22 cellular contexts compared by ENCODE assay signal in the genomic region with DNA sequence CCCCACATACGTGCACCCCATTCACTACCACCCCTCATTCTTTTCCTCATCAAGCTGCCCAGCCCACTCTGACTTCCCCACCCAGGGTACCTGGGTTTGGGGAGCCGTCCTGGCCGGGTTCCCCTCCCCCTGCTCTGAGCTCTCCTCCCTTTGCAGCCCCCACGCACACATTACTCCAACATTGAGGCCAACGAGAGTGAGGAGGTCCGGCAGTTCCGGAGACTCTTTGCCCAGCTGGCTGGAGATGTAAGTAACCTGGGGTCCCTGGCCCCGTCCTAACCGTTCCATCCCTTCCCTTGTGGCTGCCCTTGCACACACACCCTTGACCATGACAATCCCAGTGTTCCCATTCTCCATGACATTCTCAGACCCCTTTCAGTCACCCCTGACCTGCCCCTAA. TPM values are rescaled to one million over a fixed set of nuclear protein-coding genes. Genes with fewer than 3 reads are reported as not detected.
DNase-seq lines count a peak whose midpoint lies in the region; ATAC-seq and TF ChIP-seq lines count a peak whose summit lies in the region.
"Had no signal": no experiment of that assay in that cellular context is flagged by ENCODE, and none has a peak within 500 bp of the region (broad histone marks: within the 10 kb centered on the region; RNA-seq: fewer than 3 reads in every experiment).

No MANE protein-coding gene starts in this region.

- DNase-seq in activated naive CD4-positive, alpha-beta T cell treated with anti-CD3 and anti-CD28 coated beads, Interleukin-2, amount 10 ng/mL, durations not matched to agents 7 days and 5 days = no peak
- no peak for DNase-seq in activated naive CD4-positive, alpha-beta T cell treated with anti-CD3 and anti-CD28 coated beads, Interleukin-2, amount 50 U/mL, for 16 hours
- DNase-seq in endothelial cell (ENCODE audit: low spot score) (no peak), T1000 (lab: John Stamatoyannopoulos, UW) (no peak), right atrium auricular region (ENCODE audit: low spot score) (no peak)
- DNase-seq in stimulated activated naive B cell treated with anti-CD40 and anti-IgM and Interleukin-4, amounts not matched to agents 10 μg/mL and 1 μg/mL and 100 μg/mL, for 72 hours = no peak
- no peak for DNase-seq in effector memory CD4-positive, alpha-beta T cell
- DNase-seq: activated T-cell treated with anti-CD3 and anti-CD28 coated beads, Interleukin-2, amount 50 U/mL, for 48 hours; C1 segment of cervical spinal cord; cortex of kidney; DMS53; GF-D8; heart right ventricle; NCI-H1436 treated with DMSO at 0.1 percent for 48 hours; NCI-H2171 treated with DMSO at 0.1 percent for 48 hours; NCI-H69; stimulated activated CD8-positive, alpha-beta memory T cell treated with anti-CD3 and anti-CD28 coated beads, Interleukin-4, amount 100 ng/mL, for 48 hours; SW 1271; testis had no signal

- peak overlapping the region; percentile 27 for H3K4me3 Mint-ChIP-seq in activated naive CD4-positive, alpha-beta T cell treated with anti-CD3 and anti-CD28 coated beads, Interleukin-2, amount 10 ng/mL, durations not matched to agents 7 days and 5 days
- peak overlapping the region; percentile 82 for H3K4me3 Mint-ChIP-seq in endothelial cell (ENCODE audit: unreplicated experiment)
- H3K4me3 Mint-ChIP-seq in stimulated activated naive B cell treated with anti-CD40 and anti-IgM and Interleukin-4, amounts not matched to agents 10 μg/mL and 1 μg/mL and 100 μg/mL, for 72 hours = peak overlapping the region; percentile 15 to 43

- peaks cover 0 to 19% of the 10 kb centered on the region in 2 donors for H3K4me1 ChIP-seq in right atrium auricular region
- H3K4me1 ChIP-seq in effector memory CD4-positive, alpha-beta T cell (ENCODE audit: control insufficient read depth, insufficient read depth, low read length, poor library complexity, severe bottlenecking) = peaks cover 5% of the 10 kb centered on the region

- no peaks in the 10 kb centered on the region for H3K27me3 Mint-ChIP-seq in activated naive CD4-positive, alpha-beta T cell treated with anti-CD3 and anti-CD28 coated beads, Interleukin-2, amount 10 ng/mL, durations not matched to agents 7 days and 5 days
- peaks cover 14% of the 10 kb centered on the region for H3K27me3 Mint-ChIP-seq in endothelial cell (ENCODE audit: unreplicated experiment)
- no peaks in the 10 kb centered on the region for H3K27me3 Mint-ChIP-seq in stimulated activated naive B cell treated with anti-CD40 and anti-IgM and Interleukin-4, amounts not matched to agents 10 μg/mL and 1 μg/mL and 100 μg/mL, for 72 hours

- no peaks in the 10 kb centered on the region for H3K27me3 ChIP-seq in right atrium auricular region
- no peaks in the 10 kb centered on the region for H3K27me3 ChIP-seq in effector memory CD4-positive, alpha-beta T cell (replicated peaks; ENCODE audit: control insufficient read depth, insufficient read depth, low read length, poor library complexity, severe bottlenecking)
- H3K27me3 ChIP-seq: heart right ventricle, testis had no signal

- peaks cover 3% of the 10 kb centered on the region for H3K9me3 Mint-ChIP-seq in activated naive CD4-positive, alpha-beta T cell treated with anti-CD3 and anti-CD28 coated beads, Interleukin-2, amount 10 ng/mL, durations not matched to agents 7 days and 5 days
- no peaks in the 10 kb centered on the region for H3K9me3 Mint-ChIP-seq in endothelial cell (ENCODE audit: unreplicated experiment)
- peaks cover 5% of the 10 kb centered on the region in 2 donors for H3K9me3 Mint-ChIP-seq in stimulated activated naive B cell treated with anti-CD40 and anti-IgM and Interleukin-4, amounts not matched to agents 10 μg/mL and 1 μg/mL and 100 μg/mL, for 72 hours

- H3K27ac Mint-ChIP-seq in activated naive CD4-positive, alpha-beta T cell treated with anti-CD3 and anti-CD28 coated beads, Interleukin-2, amount 10 ng/mL, durations not matched to agents 7 days and 5 days = no peak overlapping the region
- no peak overlapping the region for H3K27ac Mint-ChIP-seq in endothelial cell (ENCODE audit: unreplicated experiment)
- peak overlapping the region; percentile 42 for H3K27ac Mint-ChIP-seq in stimulated activated naive B cell treated with anti-CD40 and anti-IgM and Interleukin-4, amounts not matched to agents 10 μg/mL and 1 μg/mL and 100 μg/mL, for 72 hours

- peaks cover 53% of the 10 kb centered on the region for H3K36me3 ChIP-seq in right atrium auricular region
- peaks cover 38% of the 10 kb centered on the region for H3K36me3 ChIP-seq in effector memory CD4-positive, alpha-beta T cell (ENCODE audit: control insufficient read depth, insufficient read depth, low read length)

- H3K4me1 Mint-ChIP-seq in activated naive CD4-positive, alpha-beta T cell treated with anti-CD3 and anti-CD28 coated beads, Interleukin-2, amount 10 ng/mL, durations not matched to agents 7 days and 5 days = peaks cover 30% of the 10 kb centered on the region
- peaks cover 16% of the 10 kb centered on the region for H3K4me1 Mint-ChIP-seq in endothelial cell (ENCODE audit: unreplicated experiment)
- peaks cover 20 to 26% of the 10 kb centered on the region in 2 donors for H3K4me1 Mint-ChIP-seq in stimulated activated naive B cell treated with anti-CD40 and anti-IgM and Interleukin-4, amounts not matched to agents 10 μg/mL and 1 μg/mL and 100 μg/mL, for 72 hours

- H3K4me3 ChIP-seq in right atrium auricular region = no peak overlapping the region
- H3K4me3 ChIP-seq in effector memory CD4-positive, alpha-beta T cell (ENCODE audit: insufficient read depth, low read depth, low read length, poor library complexity, severe bottlenecking) = no peak overlapping the region

- CTCF ChIA-PET in activated naive CD4-positive, alpha-beta T cell treated with anti-CD3 and anti-CD28 coated beads, Interleukin-2, amount 10 ng/mL, durations not matched to agents 7 days and 5 days (lab: Charles Lee) = no interaction called here

- no peaks in the 10 kb centered on the region for H3K9me3 ChIP-seq in right atrium auricular region
- no peaks in the 10 kb centered on the region for H3K9me3 ChIP-seq in effector memory CD4-positive, alpha-beta T cell (ENCODE audit: control insufficient read depth, low read length)
- H3K9me3 ChIP-seq: heart right ventricle, left ventricle myocardium inferior, testis had no signal

- no peak for ATAC-seq in stimulated activated naive B cell treated with anti-CD40 and anti-IgM and Interleukin-4, amounts not matched to agents 10 μg/mL and 1 μg/mL and 100 μg/mL, for 72 hours (replicated peaks)
- ATAC-seq: heart right ventricle had no signal

- peaks cover 40% of the 10 kb centered on the region for H3K36me3 Mint-ChIP-seq in activated naive CD4-positive, alpha-beta T cell treated with anti-CD3 and anti-CD28 coated beads, Interleukin-2, amount 10 ng/mL, durations not matched to agents 7 days and 5 days
- H3K36me3 Mint-ChIP-seq in endothelial cell (ENCODE audit: low read depth, unreplicated experiment) = peaks cover 46% of the 10 kb centered on the region
- peaks cover 42 to 57% of the 10 kb centered on the region in 2 donors for H3K36me3 Mint-ChIP-seq in stimulated activated naive B cell treated with anti-CD40 and anti-IgM and Interleukin-4, amounts not matched to agents 10 μg/mL and 1 μg/mL and 100 μg/mL, for 72 hours

- H3K27ac ChIP-seq in VCaP (peak overlapping the region; percentile 99; the same call in 1 of the 2 replicates), right atrium auricular region (no peak overlapping the region)
- no peak overlapping the region for H3K27ac ChIP-seq in effector memory CD4-positive, alpha-beta T cell (ENCODE audit: insufficient read depth, low read length, poor library complexity, severe bottlenecking)

- TF ChIP-seq CTCF in VCaP (conservative IDR thresholded peaks at IDR 0.05) (no peak), endothelial cell (IDR thresholded peaks at IDR 0.05; ENCODE audit: unreplicated experiment) (no peak), right atrium auricular region (IDR thresholded peaks at IDR 0.05) (no peak)

RNA-seq across cellular contexts. Expression of gene CAPNS1, which starts 2.6 kb away (rescaled TPM):
- total RNA-seq in endothelial cell (ENCODE audit: unreplicated experiment) (901 TPM), right atrium auricular region (100 to 1,000 TPM; 222 to 238 TPM)

RNA-seq across cellular contexts. Expression of gene COX7A1, which starts 9.8 kb away (rescaled TPM):
- total RNA-seq in endothelial cell (ENCODE audit: unreplicated experiment) = 5.2 TPM
- 100 to 1,000 TPM; 136 to 347 TPM for total RNA-seq in right atrium auricular region

RNA-seq across cellular contexts. Expression of gene TBCB, which starts 27.2 kb away (rescaled TPM):
- 206 TPM for total RNA-seq in endothelial cell (ENCODE audit: unreplicated experiment)
- total RNA-seq in right atrium auricular region = 100 to 1,000 TPM; 107 to 110 TPM

RNA-seq across cellular contexts. Expression of gene POLR2I, which starts 27.8 kb away (rescaled TPM):
- total RNA-seq in endothelial cell (ENCODE audit: unreplicated experiment) (66.4 TPM), right atrium auricular region (100 to 1,000 TPM in 1 of 2 donors, 10 to 100 TPM in 1; 76.9 to 121 TPM)

RNA-seq across cellular contexts. Expression of gene OVOL3, which starts 31.6 kb away (rescaled TPM):
- not detected for total RNA-seq in endothelial cell (ENCODE audit: unreplicated experiment)
- not detected for total RNA-seq in right atrium auricular region
- total RNA-seq: bronchial epithelial cell, heart right ventricle, left ventricle myocardium inferior had no signal

Comparison
In these comparisons a context has a peak if more than half of its experiments do, and no peak if none do; other contexts are left out.
1. H3K4me3 Mint-ChIP-seq: peak in every context shown above with its lines; median percentile 82 in endothelial cell; 29 in stimulated activated naive B cell treated with anti-CD40 and anti-IgM and Interleukin-4, amounts not matched to agents 10 μg/mL and 1 μg/mL and 100 μg/mL, for 72 hours; 27 in activated naive CD4-positive, alpha-beta T cell treated with anti-CD3 and anti-CD28 coated beads, Interleukin-2, amount 10 ng/mL, durations not matched to agents 7 days and 5 days.
2. RNA of gene COX7A1, which starts 9.8 kb away (total RNA-seq): 136 to 347 TPM in right atrium auricular region; 5.2 TPM in endothelial cell (single experiment); every median in the first group is over 10 times any median in the second.